In the genomic region with DNA sequence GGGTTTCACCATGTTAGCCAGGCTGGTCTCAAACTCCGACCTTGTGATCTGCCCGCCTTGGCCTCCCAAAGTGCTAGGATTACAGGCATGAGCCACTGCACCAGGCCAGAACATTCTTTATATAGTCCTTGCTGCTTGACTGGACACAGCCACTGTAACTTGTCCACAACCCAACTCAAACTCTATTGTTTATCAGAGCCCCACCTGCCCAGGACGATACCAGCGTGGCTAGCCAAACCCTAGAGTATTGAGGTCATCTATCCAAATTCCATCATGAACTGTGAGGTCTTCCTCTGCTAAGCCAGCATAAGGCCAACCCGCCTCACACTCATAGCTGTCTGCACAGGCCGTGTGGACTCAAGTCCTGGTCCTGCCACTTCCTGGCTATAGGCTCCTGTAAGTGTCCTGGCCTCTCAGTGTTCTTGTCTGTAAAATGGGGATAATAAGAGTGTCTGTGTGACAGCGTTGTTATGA, we compare ENCODE assay signal across 1 cellular context.
A peak's percentile ranks its signal among the peaks of the same experiment; 100 is the strongest.
TF ChIP-seq lines count a peak whose summit lies in the region.

No MANE protein-coding gene starts in this region.

TF ChIP-seq in K562, 482 proteins besides CTCF, POLR2A, EP300 and RAD21:
- TF ChIP-seq, protein P1, sequence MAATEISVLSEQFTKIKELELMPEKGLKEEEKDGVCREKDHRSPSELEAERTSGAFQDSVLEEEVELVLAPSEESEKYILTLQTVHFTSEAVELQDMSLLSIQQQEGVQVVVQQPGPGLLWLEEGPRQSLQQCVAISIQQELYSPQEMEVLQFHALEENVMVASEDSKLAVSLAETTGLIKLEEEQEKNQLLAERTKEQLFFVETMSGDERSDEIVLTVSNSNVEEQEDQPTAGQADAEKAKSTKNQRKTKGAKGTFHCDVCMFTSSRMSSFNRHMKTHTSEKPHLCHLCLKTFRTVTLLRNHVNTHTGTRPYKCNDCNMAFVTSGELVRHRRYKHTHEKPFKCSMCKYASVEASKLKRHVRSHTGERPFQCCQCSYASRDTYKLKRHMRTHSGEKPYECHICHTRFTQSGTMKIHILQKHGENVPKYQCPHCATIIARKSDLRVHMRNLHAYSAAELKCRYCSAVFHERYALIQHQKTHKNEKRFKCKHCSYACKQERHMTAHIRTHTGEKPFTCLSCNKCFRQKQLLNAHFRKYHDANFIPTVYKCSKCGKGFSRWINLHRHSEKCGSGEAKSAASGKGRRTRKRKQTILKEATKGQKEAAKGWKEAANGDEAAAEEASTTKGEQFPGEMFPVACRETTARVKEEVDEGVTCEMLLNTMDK (IDR thresholded peaks at IDR 0.05; ENCODE audit: borderline replicate concordance, insufficient read depth, low read depth, low read length, poor library complexity, severe bottlenecking): no peak
- TF ChIP-seq KDM1A (IDR thresholded peaks at IDR 0.05) (peak; percentile 10 to 61; a peak in 1 of 4 replicates), BCOR (IDR thresholded peaks at IDR 0.05) (peak; percentile 37; the same call in 1 of the 2 replicates), RBM25 (IDR thresholded peaks at IDR 0.05; ENCODE audit: low read depth, low read length, severe bottlenecking) (peak; percentile 80)
- TF ChIP-seq, protein P2, sequence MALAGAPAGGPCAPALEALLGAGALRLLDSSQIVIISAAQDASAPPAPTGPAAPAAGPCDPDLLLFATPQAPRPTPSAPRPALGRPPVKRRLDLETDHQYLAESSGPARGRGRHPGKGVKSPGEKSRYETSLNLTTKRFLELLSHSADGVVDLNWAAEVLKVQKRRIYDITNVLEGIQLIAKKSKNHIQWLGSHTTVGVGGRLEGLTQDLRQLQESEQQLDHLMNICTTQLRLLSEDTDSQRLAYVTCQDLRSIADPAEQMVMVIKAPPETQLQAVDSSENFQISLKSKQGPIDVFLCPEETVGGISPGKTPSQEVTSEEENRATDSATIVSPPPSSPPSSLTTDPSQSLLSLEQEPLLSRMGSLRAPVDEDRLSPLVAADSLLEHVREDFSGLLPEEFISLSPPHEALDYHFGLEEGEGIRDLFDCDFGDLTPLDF (CRISPR knock-in tag; IDR thresholded peaks at IDR 0.05): no peak
